In the genomic region with DNA sequence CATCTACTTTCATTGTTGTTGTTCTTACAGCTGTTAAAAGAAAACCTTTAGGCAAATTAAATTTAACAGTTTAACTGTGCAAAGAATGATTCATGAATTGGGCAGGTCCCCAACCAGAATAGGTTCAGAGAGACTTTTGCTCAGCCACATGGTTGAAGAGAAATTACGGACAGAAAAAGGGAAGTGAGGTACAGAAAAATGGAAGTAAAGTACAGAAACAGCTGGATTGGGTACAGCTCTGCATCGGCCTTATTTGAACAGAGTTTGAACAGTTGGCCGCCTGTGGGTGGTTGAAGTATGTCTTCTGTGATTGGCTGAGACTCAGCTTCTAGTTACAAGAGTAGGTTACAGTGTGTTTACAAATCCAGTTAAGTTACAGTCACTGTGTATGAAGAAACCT, we compare ENCODE assay signal across 8 cellular contexts.
DNase-seq lines count a peak whose midpoint lies in the region; ATAC-seq and TF ChIP-seq lines count a peak whose summit lies in the region.

No MANE protein-coding gene starts in this region.

- no peaks in the 10 kb centered on the region for H3K27me3 ChIP-seq in gastroesophageal sphincter

- peaks cover 4 to 15% (median 9%) of the 10 kb centered on the region in 7 donors for H3K9me3 Mint-ChIP-seq in CD14-positive monocyte

- peaks cover 14% of the 10 kb centered on the region for H3K4me1 Mint-ChIP-seq in CD14-positive monocyte

- ATAC-seq in GM21515 (IDR thresholded peaks at IDR 0.05; ENCODE audit: unreplicated experiment) (peak; percentile 74), gastroesophageal sphincter (peak; percentile 65), GM19467 (IDR thresholded peaks at IDR 0.05; ENCODE audit: unreplicated experiment) (no peak)

- WGBS in gastroesophageal sphincter (ENCODE audit: low coverage in 1 of 2), 2 donors: 34 to 45% methylated on average over 3 of the region's 3 CpGs

- H3K27ac ChIP-seq in gastroesophageal sphincter: peak overlapping the region in 1 of 4 donors; percentile 33

- H3K4me1 ChIP-seq in gastroesophageal sphincter: peaks cover 0 to 31% (median 4%) of the 10 kb centered on the region in 3 donors

- TF ChIP-seq CTCF in CD14-positive monocyte (IDR thresholded peaks at IDR 0.05) (no peak), gastroesophageal sphincter (IDR thresholded peaks at IDR 0.05) (no peak)

- no peaks in the 10 kb centered on the region for H3K36me3 Mint-ChIP-seq in CD14-positive monocyte

- H3K4me3 Mint-ChIP-seq in CD14-positive monocyte: peak overlapping the region in 1 of 2 donors; percentile 4

- no peaks in the 10 kb centered on the region for H3K9me3 ChIP-seq in gastroesophageal sphincter

- TF ChIP-seq POLR2A in gastroesophageal sphincter (IDR thresholded peaks at IDR 0.05): no peak

- H3K27ac Mint-ChIP-seq in CD14-positive monocyte: peak overlapping the region; percentile 29 to 96 (median 81)

- DNase-seq in CD14-positive monocyte (ENCODE audit: low spot score): peak; percentile 86
- DNase-seq in M059J (ENCODE audit: low read depth): peak; percentile 80
- no peak for DNase-seq in NCI-H2107 (lab: John Stamatoyannopoulos, UW)
- DNase-seq in NCI-H446 treated with DMSO at 0.1 percent for 48 hours (lab: John Stamatoyannopoulos, UW): no peak
- DNase-seq in activated T-cell treated with anti-CD3 and anti-CD28 coated beads, Interleukin-2, amount 50 U/mL, for 48 hours: no peak

- no peaks in the 10 kb centered on the region for H3K36me3 ChIP-seq in gastroesophageal sphincter

- TF ChIP-seq EP300 in gastroesophageal sphincter (IDR thresholded peaks at IDR 0.05): no peak

- intact Hi-C loops in CD14-positive monocyte (cut with micrococcal nuclease): loop anchor here in 1 of 2 donors (2.0 to 10.0 kb wide), 3 partner anchors 46 to 212 kb away; partner anchors contain the start of gene FGGY

- no peaks in the 10 kb centered on the region for H3K27me3 Mint-ChIP-seq in CD14-positive monocyte (ENCODE audit: low read depth in 3 of 3)

- no peak overlapping the region for H3K4me3 ChIP-seq in gastroesophageal sphincter

Comparison
In these comparisons a context has a peak if more than half of its experiments do, and no peak if none do; other contexts are left out.
1. DNase-seq: peak in CD14-positive monocyte (single experiment) and M059J (single experiment); none in NCI-H2107 (single experiment), NCI-H446 treated with DMSO at 0.1 percent for 48 hours (single experiment) and activated T-cell treated with anti-CD3 and anti-CD28 coated beads, Interleukin-2, amount 50 U/mL, for 48 hours (0 of 2).